In the genomic region with DNA sequence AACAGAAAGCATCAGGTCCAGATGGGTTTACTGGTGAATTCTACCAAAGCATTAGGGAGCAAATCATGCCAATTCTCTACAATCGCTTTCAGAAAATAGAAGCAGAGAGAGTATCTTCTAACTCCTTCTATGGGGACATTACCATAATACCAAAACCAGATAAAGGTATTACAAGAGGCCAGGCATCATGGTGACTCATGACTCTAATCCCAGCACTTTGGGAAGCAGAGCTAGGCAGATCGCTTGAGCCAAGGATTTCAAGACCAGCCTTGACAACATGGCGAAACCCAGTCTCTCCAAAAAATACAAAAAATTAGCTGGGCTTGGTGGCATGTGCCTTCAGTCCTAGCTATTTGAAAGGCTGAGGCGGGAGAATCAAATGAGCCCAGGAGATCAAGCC, we compare ENCODE assay signal across 32 cellular contexts. TPM values are rescaled to one million over a fixed set of nuclear protein-coding genes. Genes with fewer than 3 reads are reported as not detected.
"Had no signal": no experiment of that assay in that cellular context is flagged by ENCODE, and none has a peak within 500 bp of the region (broad histone marks: within the 10 kb centered on the region; RNA-seq: fewer than 3 reads in every experiment).

No MANE protein-coding gene starts in this region.

- H3K27me3 ChIP-seq: ascending aorta, cardiac muscle cell, Peyer's patch, SJSA1 had no signal

- DNase-seq: activated CD4-positive, alpha-beta T cell treated with anti-CD3 and anti-CD28 coated beads, Interleukin-2, amount 10 ng/mL, durations not matched to agents 24 days and 14 days; activated CD4-positive, alpha-beta T cell treated with anti-CD3 and anti-CD28 coated beads, Interleukin-2, amount 50 U/mL, for 4 hours; activated CD8-positive, alpha-beta T cell treated with anti-CD3 and anti-CD28 coated beads for 36 hours; activated effector memory CD4-positive, alpha-beta T cell treated with Interleukin-2 at 50 U/mL for 16 hours; activated naive CD4-positive, alpha-beta T cell treated with anti-CD3 and anti-CD28 coated beads, Interleukin-2, amount 50 U/mL, for 16 hours; activated naive CD8-positive, alpha-beta T cell treated with anti-CD3 and anti-CD28 coated beads for 36 hours; activated T-cell treated with anti-CD3 and anti-CD28 coated beads, Interleukin-2, amount 50 U/mL, for 48 hours; amygdala; Kasumi-1; KG1; MM.1S; NCI-H1092 treated with DMSO at 0.1 percent for 48 hours; NCI-H1417; NCI-H146; NCI-H187; NCI-H2029 treated with DMSO at 0.1 percent for 48 hours; NCI-H2107; NCI-H2171; NCI-H510A; NCI-H526; NCI-H748 treated with DMSO at 0.1 percent for 48 hours; NK-92 treated with Interleukin-12 subunit alpha and Interleukin-12 subunit beta, amount 100 ng/mL, for 24 hours; PC-3; RPMI8226; SHP77 treated with DMSO at 0.1 percent for 48 hours; SK-N-SH had no signal

- H3K27ac ChIP-seq: ascending aorta, cardiac muscle cell, Peyer's patch, SJSA1 had no signal

- H3K4me2 ChIP-seq: SK-N-SH had no signal

- H3K9me3 ChIP-seq: ascending aorta, Peyer's patch, SJSA1, SK-N-SH had no signal

- H3K4me1 ChIP-seq: ascending aorta, Peyer's patch, SJSA1 had no signal

- H3K4me3 Mint-ChIP-seq: activated CD4-positive, alpha-beta T cell treated with anti-CD3 and anti-CD28 coated beads, Interleukin-2, amount 10 ng/mL, durations not matched to agents 24 days and 14 days; activated CD8-positive, alpha-beta T cell treated with anti-CD3 and anti-CD28 coated beads for 36 hours; activated naive CD8-positive, alpha-beta T cell treated with anti-CD3 and anti-CD28 coated beads for 36 hours; T-helper 1 cell treated with Interleukin-12 subunit alpha and Interleukin-12 subunit beta and Interleukin-4 antibody, amounts not matched to agents 30 μg/mL and 1 μg/mL, for 36 hours; T-helper 2 cell treated with Interferon-gamma antibody and Interleukin-4, amounts not matched to agents 5 μg/mL and 100 μg/mL, for 36 hours had no signal

- H3K27ac Mint-ChIP-seq: activated CD4-positive, alpha-beta T cell treated with anti-CD3 and anti-CD28 coated beads, Interleukin-2, amount 10 ng/mL, durations not matched to agents 24 days and 14 days; activated CD8-positive, alpha-beta T cell treated with anti-CD3 and anti-CD28 coated beads for 36 hours; activated naive CD8-positive, alpha-beta T cell treated with anti-CD3 and anti-CD28 coated beads for 36 hours; T-helper 1 cell treated with Interleukin-12 subunit alpha and Interleukin-12 subunit beta and Interleukin-4 antibody, amounts not matched to agents 30 μg/mL and 1 μg/mL, for 36 hours; T-helper 2 cell treated with Interferon-gamma antibody and Interleukin-4, amounts not matched to agents 5 μg/mL and 100 μg/mL, for 36 hours had no signal

- ATAC-seq: activated CD8-positive, alpha-beta T cell treated with anti-CD3 and anti-CD28 coated beads for 36 hours; PC-3 had no signal

- H3K9ac ChIP-seq: SK-N-SH had no signal

- H3K27me3 Mint-ChIP-seq: activated CD4-positive, alpha-beta T cell treated with anti-CD3 and anti-CD28 coated beads, Interleukin-2, amount 10 ng/mL, durations not matched to agents 24 days and 14 days; activated CD8-positive, alpha-beta T cell treated with anti-CD3 and anti-CD28 coated beads for 36 hours; activated naive CD8-positive, alpha-beta T cell treated with anti-CD3 and anti-CD28 coated beads for 36 hours had no signal

- H3K9me3 Mint-ChIP-seq: activated CD4-positive, alpha-beta T cell treated with anti-CD3 and anti-CD28 coated beads, Interleukin-2, amount 10 ng/mL, durations not matched to agents 24 days and 14 days; activated CD8-positive, alpha-beta T cell treated with anti-CD3 and anti-CD28 coated beads for 36 hours; activated naive CD8-positive, alpha-beta T cell treated with anti-CD3 and anti-CD28 coated beads for 36 hours; T-helper 1 cell treated with Interleukin-12 subunit alpha and Interleukin-12 subunit beta and Interleukin-4 antibody, amounts not matched to agents 30 μg/mL and 1 μg/mL, for 36 hours; T-helper 2 cell treated with Interferon-gamma antibody and Interleukin-4, amounts not matched to agents 5 μg/mL and 100 μg/mL, for 36 hours had no signal

- H3K4me3 ChIP-seq: ascending aorta, cardiac muscle cell, Peyer's patch, SJSA1 had no signal

RNA-seq across cellular contexts. Expression of gene HBQ1, which starts 23.0 kb away (rescaled TPM):
- total RNA-seq: ascending aorta, PC-3, Peyer's patch, SJSA1 had no signal

RNA-seq across cellular contexts. Expression of gene HBA1, which starts 26.8 kb away (rescaled TPM):
- total RNA-seq: activated CD4-positive, alpha-beta T cell treated with anti-CD3 and anti-CD28 coated beads, Interleukin-2, amount 10 ng/mL, durations not matched to agents 24 days and 14 days; activated CD8-positive, alpha-beta T cell treated with anti-CD3 and anti-CD28 coated beads for 36 hours; activated naive CD8-positive, alpha-beta T cell treated with anti-CD3 and anti-CD28 coated beads for 36 hours; cardiac muscle cell; PC-3; Peyer's patch; SJSA1 had no signal
- polyA plus RNA-seq: SK-N-SH had no signal

RNA-seq across cellular contexts. Expression of gene HBA2, which starts 30.6 kb away (rescaled TPM):
- total RNA-seq: activated CD4-positive, alpha-beta T cell treated with anti-CD3 and anti-CD28 coated beads, Interleukin-2, amount 10 ng/mL, durations not matched to agents 24 days and 14 days; activated CD8-positive, alpha-beta T cell treated with anti-CD3 and anti-CD28 coated beads for 36 hours; activated naive CD8-positive, alpha-beta T cell treated with anti-CD3 and anti-CD28 coated beads for 36 hours; PC-3; SJSA1 had no signal
- polyA plus RNA-seq: cardiac muscle cell, SK-N-SH had no signal
